Comparison of ENCODE assay signal across 1 cellular context in genomic region chr22:42281706-42282251, GRCh38.
TF ChIP-seq lines count a peak whose summit lies in the region.

No MANE protein-coding gene starts in this region.

TF ChIP-seq in GM23338, 12 proteins besides CTCF, POLR2A, EP300 and RAD21:
- no peak for TF ChIP-seq POLR2AphosphoS5 (IDR thresholded peaks at IDR 0.05; ENCODE audit: low read depth)
- no peak for TF ChIP-seq NANOG (IDR thresholded peaks at IDR 0.05; ENCODE audit: borderline replicate concordance)
- no peak for TF ChIP-seq ZNF114 (CRISPR knock-in tag; IDR thresholded peaks at IDR 0.05)
- no peak for TF ChIP-seq STAT1 (IDR thresholded peaks at IDR 0.05; ENCODE audit: unreplicated experiment)
- no peak for TF ChIP-seq EZH2 (IDR thresholded peaks at IDR 0.05; ENCODE audit: low read depth, unreplicated experiment)
- TF ChIP-seq, protein P1, sequence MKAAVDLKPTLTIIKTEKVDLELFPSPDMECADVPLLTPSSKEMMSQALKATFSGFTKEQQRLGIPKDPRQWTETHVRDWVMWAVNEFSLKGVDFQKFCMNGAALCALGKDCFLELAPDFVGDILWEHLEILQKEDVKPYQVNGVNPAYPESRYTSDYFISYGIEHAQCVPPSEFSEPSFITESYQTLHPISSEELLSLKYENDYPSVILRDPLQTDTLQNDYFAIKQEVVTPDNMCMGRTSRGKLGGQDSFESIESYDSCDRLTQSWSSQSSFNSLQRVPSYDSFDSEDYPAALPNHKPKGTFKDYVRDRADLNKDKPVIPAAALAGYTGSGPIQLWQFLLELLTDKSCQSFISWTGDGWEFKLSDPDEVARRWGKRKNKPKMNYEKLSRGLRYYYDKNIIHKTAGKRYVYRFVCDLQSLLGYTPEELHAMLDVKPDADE (IDR thresholded peaks at IDR 0.05): no peak
